In genomic region chr22:36481393-36482168, GRCh38 we compare ENCODE assay signal across 8 cellular contexts. TPM values are rescaled to one million over a fixed set of nuclear protein-coding genes. Genes with fewer than 3 reads are reported as not detected.
DNase-seq lines count a peak whose midpoint lies in the region; ATAC-seq and TF ChIP-seq lines count a peak whose summit lies in the region.

TSS of gene TXN2 (minus strand) at chr22:36481640. CDS start at chr22:36480837, 803 bp downstream.

- H3K4me3 ChIP-seq in ectodermal cell (ENCODE audit: insufficient read depth, low read depth, low read length), result peak within 1 kb of the TSS; percentile 73
- H3K4me3 ChIP-seq in lung, result peak within 1 kb of the TSS; percentile 43

- peak; percentile 92 to 98 (median 94) for DNase-seq in CD4-positive, alpha-beta T cell
- DNase-seq in HS-27A (ENCODE audit: low read depth) (peak; percentile 86), NK-92 (lab: John Stamatoyannopoulos, UW; ENCODE audit: unreplicated experiment) (peak; percentile 66), lung (ENCODE audit: low spot score) (peak; percentile 96)
- peak; percentile 84 to 91 for DNase-seq in activated CD8-positive, alpha-beta memory T cell treated with anti-CD3 and anti-CD28 coated beads for 1 hour (ENCODE audit: extremely low read depth in 1 of 2, low read depth in 1 of 2)
- DNase-seq in stimulated activated CD4-positive, alpha-beta T cell treated with anti-CD3 and anti-CD28 coated beads, TNF-alpha, amount 100 ng/mL, for 4 hours (ENCODE audit: low read depth in 3 of 3), result peak; percentile 92 to 93 (median 93)

- peaks cover 7% of the 10 kb centered on the region for H3K4me1 ChIP-seq in ectodermal cell (ENCODE audit: control insufficient read depth, insufficient read depth, low read length)
- H3K4me1 ChIP-seq in lung (ENCODE audit: control insufficient read depth in 2 of 2, insufficient read depth in 2 of 2, low read length in 2 of 2), result peaks cover 9% of the 10 kb centered on the region in 2 donors

- peak within 1 kb of the TSS; percentile 92 for H3K27ac Mint-ChIP-seq in CD4-positive, alpha-beta T cell

- intact Hi-C loops in CD4-positive, alpha-beta T cell (cut with DNase I, micrococcal nuclease), result loop anchor here (1.0 to 2.0 kb wide), 4 partner anchors 25 to 180 kb away; partner anchors contain the start of genes EIF3D (in 2 of the 2) and FOXRED2 (in 1 of the 2)

- 0% methylated on average over 62 of the region's 62 CpGs for WGBS in ectodermal cell, 2 experiments
- 0 to 1% methylated on average over 58 to 62 of the region's 62 CpGs for WGBS in lung, 2 donors

- peaks cover 22% of the 10 kb centered on the region for H3K4me1 Mint-ChIP-seq in CD4-positive, alpha-beta T cell (ENCODE audit: low read depth)

- H3K36me3 Mint-ChIP-seq in CD4-positive, alpha-beta T cell (ENCODE audit: low read depth), result peaks cover 40% of the 10 kb centered on the region

- H3K36me3 ChIP-seq in ectodermal cell (ENCODE audit: control insufficient read depth, insufficient read depth, low read length), result peaks cover 2% of the 10 kb centered on the region
- peaks cover 4 to 6% of the 10 kb centered on the region in 2 donors for H3K36me3 ChIP-seq in lung (ENCODE audit: control insufficient read depth in 2 of 2, insufficient read depth in 2 of 2, low read length in 2 of 2)

- peak; percentile 87 for ATAC-seq in CD4-positive, alpha-beta T cell (ENCODE audit: poor library complexity)
- ATAC-seq in GM19463 (IDR thresholded peaks at IDR 0.05; ENCODE audit: unreplicated experiment) (peak; percentile 87), lung (ENCODE audit: insufficient read depth, low FRiP score) (peak; percentile 95)

- no peak for TF ChIP-seq CTCF in CD4-positive, alpha-beta T cell (IDR thresholded peaks at IDR 0.05)
- TF ChIP-seq CTCF in lung (IDR thresholded peaks at IDR 0.05; ENCODE audit: control extremely low read depth, extremely low read depth), result no peak

- H3K27ac ChIP-seq in CD4-positive, alpha-beta T cell (ENCODE audit: low read depth, low read length), result peak within 1 kb of the TSS; percentile 94
- peak within 1 kb of the TSS; percentile 91 for H3K27ac ChIP-seq in ectodermal cell (ENCODE audit: insufficient read depth, low read depth, low read length, poor library complexity, severe bottlenecking)
- peak within 1 kb of the TSS; percentile 84 to 95 for H3K27ac ChIP-seq in lung (ENCODE audit: low read depth in 1 of 2, low read length in 1 of 2)

- no peaks in the 10 kb centered on the region for H3K27me3 Mint-ChIP-seq in CD4-positive, alpha-beta T cell

- H3K4me3 Mint-ChIP-seq in CD4-positive, alpha-beta T cell, result peak within 1 kb of the TSS; percentile 95

- H3K9me3 Mint-ChIP-seq in CD4-positive, alpha-beta T cell, result no peaks in the 10 kb centered on the region

- CTCF ChIA-PET in CD4-positive, alpha-beta T cell (lab: Charles Lee), result interaction anchor here (0.8 kb wide), 1 partner anchor 11 kb away, joined by 3 read pairs; no protein-coding TSS in a partner anchor

- no peaks in the 10 kb centered on the region for H3K9me3 ChIP-seq in CD4-positive, alpha-beta T cell (ENCODE audit: control insufficient read depth, low read length)
- H3K9me3 ChIP-seq in ectodermal cell (ENCODE audit: control insufficient read depth, low read length), result no peaks in the 10 kb centered on the region
- no peaks in the 10 kb centered on the region for H3K9me3 ChIP-seq in lung (ENCODE audit: control insufficient read depth in 2 of 2, insufficient read depth in 1 of 2, low read length in 1 of 2)

- no peaks in the 10 kb centered on the region for H3K27me3 ChIP-seq in CD4-positive, alpha-beta T cell (ENCODE audit: control insufficient read depth, insufficient read depth, low read length)
- H3K27me3 ChIP-seq in ectodermal cell (ENCODE audit: control insufficient read depth, insufficient read depth, low read length, poor library complexity, severe bottlenecking), result peaks cover 11% of the 10 kb centered on the region
- no peaks in the 10 kb centered on the region for H3K27me3 ChIP-seq in lung (ENCODE audit: control insufficient read depth, insufficient read depth)

- POLR2A ChIA-PET in CD4-positive, alpha-beta T cell (lab: Charles Lee), result interaction anchor here (1.0 to 2.9 kb wide), 17 partner anchors 12 to 1182 kb away, joined by 3 to 16 read pairs (median 6); partner anchors contain the start of genes APOL2, EIF3D, FOXRED2 and IFT27

RNA-seq across cellular contexts. Expression of gene TXN2, which starts in this region (rescaled TPM):
- 10 to 100 TPM; 26.4 to 26.5 TPM for total RNA-seq in CD4-positive, alpha-beta T cell
- polyA plus RNA-seq in ectodermal cell (2013, experiment 1 of 4), result 86.1 TPM
- 79.4 TPM for polyA plus RNA-seq in ectodermal cell (2013, experiment 2 of 4)
- polyA plus RNA-seq in ectodermal cell (2013, experiment 3 of 4), result 71.1 TPM
- polyA plus RNA-seq in ectodermal cell (2013, experiment 4 of 4), result 75.0 TPM
- total RNA-seq in lung, result 10 to 100 TPM; 26.8 to 72.0 TPM
- 10 to 100 TPM; 85.8 to 92.2 TPM for polyA plus RNA-seq in lung

Comparison
In these comparisons a context has a peak if more than half of its experiments do, and no peak if none do; other contexts are left out.
1. Peak in every context shown above with its lines: DNase-seq, ATAC-seq, H3K4me3 ChIP-seq and H3K27ac ChIP-seq.